11 cellular contexts compared by ENCODE assay signal in the genomic region with DNA sequence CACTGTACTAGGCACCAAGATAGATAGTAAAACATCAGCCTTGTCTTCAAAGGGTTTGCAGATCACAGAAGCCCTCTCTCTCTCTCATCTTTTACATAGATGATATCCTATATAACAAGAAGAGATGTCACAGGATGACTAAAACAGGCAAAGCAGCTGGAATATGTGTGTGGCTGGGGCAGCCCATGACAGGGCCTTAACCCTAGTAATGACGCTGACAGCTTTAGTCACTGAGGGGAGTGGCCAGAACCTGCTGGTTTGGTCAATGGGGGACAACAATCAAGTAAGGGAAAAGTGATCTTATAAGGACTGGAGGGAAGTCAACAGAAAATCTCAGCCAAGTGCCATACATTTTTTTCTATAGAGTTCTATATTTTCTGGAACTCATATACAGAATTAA. TPM values are rescaled to one million over a fixed set of nuclear protein-coding genes. Genes with fewer than 3 reads are reported as not detected.
DNase-seq lines count a peak whose midpoint lies in the region; ATAC-seq, FAIRE-seq and TF ChIP-seq lines count a peak whose summit lies in the region.
"Had no signal": no experiment of that assay in that cellular context is flagged by ENCODE, and none has a peak within 500 bp of the region (broad histone marks: within the 10 kb centered on the region; RNA-seq: fewer than 3 reads in every experiment).

No MANE protein-coding gene starts in this region.

- H3K36me3 ChIP-seq in CD8-positive, alpha-beta T cell (ENCODE audit: insufficient read depth, low read length), result no peaks in the 10 kb centered on the region
- H3K36me3 ChIP-seq in PC-3 (ENCODE audit: low read depth, low read length) (no peaks in the 10 kb centered on the region), GM12878 (ENCODE audit: control insufficient read depth in 2 of 2, insufficient read depth in 2 of 2, low read length in 1 of 2) (no peaks in the 10 kb centered on the region), skeletal muscle satellite cell (ENCODE audit: insufficient read depth, low read length) (no peaks in the 10 kb centered on the region), right lobe of liver (no peaks in the 10 kb centered on the region)

- no peaks in the 10 kb centered on the region for H3K27me3 Mint-ChIP-seq in CD8-positive, alpha-beta T cell (ENCODE audit: low read depth)

- H3K4me2 ChIP-seq in PC-3 (ENCODE audit: low read length) (peak overlapping the region; percentile 41; the same call in 1 of the 2 replicates), GM12878 (ENCODE audit: control insufficient read depth, insufficient read depth) (peak overlapping the region; percentile 52), skeletal muscle satellite cell (ENCODE audit: low read length) (peak overlapping the region; percentile 27)

- H3K9me2 ChIP-seq in PC-3 (replicated peaks; ENCODE audit: low read length), result no peaks in the 10 kb centered on the region

- CTCF ChIA-PET in CD8-positive, alpha-beta T cell (lab: Charles Lee), result interaction anchor here (0.8 to 5.8 kb wide), 10 partner anchors 13 to 400 kb away, joined by 3 to 86 read pairs (median 6); partner anchors contain the start of genes CD274, INSL6 and PLGRKT
- CTCF ChIA-PET in PC-3 (lab: Charles Lee), result no interaction called here
- CTCF ChIA-PET in GM12878 (lab: Yijun Ruan, JAX), result interaction anchor here (0.8 to 9.1 kb wide), 13 partner anchors 13 to 982 kb away, joined by 3 to 172 read pairs (median 5); partner anchors contain the start of genes CD274, PDCD1LG2, PLGRKT and RIC1

- H2AFZ ChIP-seq in PC-3 (ENCODE audit: low read length) (no peak overlapping the region), GM12878 (ENCODE audit: control insufficient read depth, low read depth, low read length) (no peak overlapping the region)

- no peaks in the 10 kb centered on the region for H3K9me3 Mint-ChIP-seq in CD8-positive, alpha-beta T cell
- H3K9me3 Mint-ChIP-seq: nephron had no signal

- WGBS in GM12878 (ENCODE audit: insufficient coverage, insufficient replicate concordance, low lambda C conversion rate, missing lambda C conversion rate), result 6% methylated on average over 1 of the region's 1 CpG
- 80% methylated on average over 1 of the region's 1 CpG for WGBS in right lobe of liver (ENCODE audit: insufficient coverage, low coverage, low lambda C conversion rate, missing lambda C conversion rate)

- no peak for TF ChIP-seq RAD21 in GM12878 (IDR thresholded peaks at IDR 0.05; ENCODE audit: insufficient read depth, low read depth, low read length)

- peak overlapping the region; percentile 24; the same call in 1 of the 2 replicates for H3K9ac ChIP-seq in PC-3 (ENCODE audit: low read length)
- H3K9ac ChIP-seq in GM12878 (ENCODE audit: control insufficient read depth, insufficient read depth, low read length), result peak overlapping the region; percentile 44
- H3K9ac ChIP-seq in skeletal muscle satellite cell (ENCODE audit: low read depth, low read length), result peak overlapping the region; percentile 67

- no peak overlapping the region for H3K4me3 ChIP-seq in CD8-positive, alpha-beta T cell (ENCODE audit: low read depth, low read length)
- no peak overlapping the region for H3K4me3 ChIP-seq in PC-3 (ENCODE audit: low read length)
- H3K4me3 ChIP-seq in GM12878, result no peak overlapping the region
- H3K4me3 ChIP-seq in skeletal muscle satellite cell (ENCODE audit: low read length), result no peak overlapping the region
- H3K4me3 ChIP-seq in right lobe of liver, result no peak overlapping the region

- no peak; a peak in 1 of 4 replicates for TF ChIP-seq EP300 in GM12878 (IDR thresholded peaks at IDR 0.05; ENCODE audit: borderline replicate concordance in 1 of 2, control insufficient read depth in 1 of 2, low read depth in 2 of 2, low read length in 2 of 2)

- RAD21 ChIA-PET in GM12878 (lab: Charles Lee; ENCODE audit: unreplicated experiment), result interaction anchor here (1.0 to 5.9 kb wide), 25 partner anchors 9 to 598 kb away, joined by 3 to 149 read pairs (median 5); partner anchors contain the start of genes CD274, PDCD1LG2 and PLGRKT

- no peaks in the 10 kb centered on the region for H3K27me3 ChIP-seq in CD8-positive, alpha-beta T cell (ENCODE audit: insufficient read depth, low read length)
- H3K27me3 ChIP-seq in PC-3 (ENCODE audit: low read length) (no peaks in the 10 kb centered on the region), GM12878 (replicated peaks in 1 of 2; ENCODE audit: control insufficient read depth in 2 of 2, insufficient read depth in 2 of 2, low read length in 1 of 2) (no peaks in the 10 kb centered on the region), skeletal muscle satellite cell (ENCODE audit: control insufficient read depth, insufficient read depth, low read length) (no peaks in the 10 kb centered on the region), right lobe of liver (no peaks in the 10 kb centered on the region)

- in situ Hi-C loops in GM12878 (cut with MboI), result no loop called here

- POLR2A ChIA-PET in CD8-positive, alpha-beta T cell (lab: Charles Lee), result interaction anchor here (0.9 to 3.4 kb wide), 6 partner anchors 29 to 149 kb away, joined by 3 to 21 read pairs (median 3); partner anchors contain the start of genes CD274 and PLGRKT
- POLR2A ChIA-PET in PC-3 (lab: Charles Lee; ENCODE audit: unreplicated experiment) (no interaction called here), GM12878 (lab: Charles Lee) (interaction anchor here (1.1 to 8.8 kb wide), 13 partner anchors 9 to 149 kb away, joined by 3 to 66 read pairs (median 5); partner anchors contain the start of genes CD274 and PLGRKT)

- H3K36me3 Mint-ChIP-seq in CD8-positive, alpha-beta T cell, result no peaks in the 10 kb centered on the region

- H3K4me1 Mint-ChIP-seq in CD8-positive, alpha-beta T cell (ENCODE audit: low read depth), result peaks cover 40% of the 10 kb centered on the region
- H3K4me1 Mint-ChIP-seq: nephron had no signal

- SMC1A ChIA-PET in GM12878 (lab: Charles Lee; ENCODE audit: uncharacterized antibody, unreplicated experiment), result interaction anchor here (0.7 to 10.6 kb wide), 24 partner anchors 9 to 825 kb away, joined by 3 to 389 read pairs (median 12); partner anchors contain the start of genes CD274, PDCD1LG2, PLGRKT and RCL1

- H3F3A ChIP-seq in PC-3 (ENCODE audit: low read length, unreplicated experiment), result no peaks in the 10 kb centered on the region

- no peak for TF ChIP-seq CTCF in CD8-positive, alpha-beta T cell (IDR thresholded peaks at IDR 0.05)
- no peak for TF ChIP-seq CTCF in PC-3 (conservative IDR thresholded peaks at IDR 0.05; ENCODE audit: low read depth, low read length)
- TF ChIP-seq CTCF in GM12878 (IDR thresholded peaks at IDR 0.05 in 2 of 3, conservative IDR thresholded peaks at IDR 0.05 in 1 of 3; ENCODE audit: control insufficient read depth in 2 of 3, extremely low read depth in 1 of 3, insufficient read depth in 1 of 3, low read depth in 3 of 3, low read length in 3 of 3), result no peak
- no peak for TF ChIP-seq CTCF in right lobe of liver (IDR thresholded peaks at IDR 0.05)

- TF ChIP-seq POLR2A in GM12878 (IDR thresholded peaks at IDR 0.05; ENCODE audit: low read depth, low read length) (no peak), right lobe of liver (IDR thresholded peaks at IDR 0.05) (no peak)

- H4K20me1 ChIP-seq in PC-3 (ENCODE audit: low read length), result no peaks in the 10 kb centered on the region
- H4K20me1 ChIP-seq in GM12878 (ENCODE audit: control insufficient read depth, insufficient read depth), result no peaks in the 10 kb centered on the region

- H3K9me3 ChIP-seq in CD8-positive, alpha-beta T cell (ENCODE audit: low read length), result no peaks in the 10 kb centered on the region
- H3K9me3 ChIP-seq in PC-3 (ENCODE audit: low read length), result no peaks in the 10 kb centered on the region
- H3K9me3 ChIP-seq in GM12878 (replicated peaks; ENCODE audit: control insufficient read depth, insufficient read depth, low read length), result no peaks in the 10 kb centered on the region; the same call in 2 of the 3 replicates
- no peaks in the 10 kb centered on the region for H3K9me3 ChIP-seq in skeletal muscle satellite cell (replicated peaks; ENCODE audit: low read length)
- no peaks in the 10 kb centered on the region for H3K9me3 ChIP-seq in right lobe of liver

- H3K79me2 ChIP-seq in PC-3 (ENCODE audit: low read length) (no peaks in the 10 kb centered on the region), GM12878 (ENCODE audit: control insufficient read depth, insufficient read depth, low read length) (peaks cover 7% of the 10 kb centered on the region)

- H3K27ac ChIP-seq in CD8-positive, alpha-beta T cell (ENCODE audit: low read depth, low read length), result peak overlapping the region; percentile 16
- peak overlapping the region; percentile 35; the same call in 1 of the 2 replicates for H3K27ac ChIP-seq in PC-3 (ENCODE audit: low read length)
- peak overlapping the region; percentile 89 for H3K27ac ChIP-seq in GM12878 (ENCODE audit: control insufficient read depth, insufficient read depth)
- H3K27ac ChIP-seq in right lobe of liver, result no peak overlapping the region

- no peak for ATAC-seq in CD8-positive, alpha-beta T cell
- 0 out of 2 replicates have a peak, but pooled peaks have one; percentile 41 for ATAC-seq in PC-3
- ATAC-seq in GM12878, result peak; percentile 34
- ATAC-seq in right lobe of liver, result no peak
- no peak for ATAC-seq in HG03135 (IDR thresholded peaks at IDR 0.05; ENCODE audit: unreplicated experiment)

- H3K27ac Mint-ChIP-seq in CD8-positive, alpha-beta T cell, result peak overlapping the region; percentile 87
- H3K27ac Mint-ChIP-seq: nephron had no signal

- BruUV-seq in PC-3 (replicated peaks; lab: Mats Ljungman, UMichigan) (no TSS peak), GM12878 (replicated peaks; lab: Mats Ljungman, UMichigan) (no TSS peak)

- FAIRE-seq in GM12878 (lab: Jason Lieb, UNC), result no peak
- FAIRE-seq: endometrium had no signal

- DNase-seq in CD8-positive, alpha-beta T cell, result no peak
- DNase-seq in PC-3, result peak; percentile 84
- no peak for DNase-seq in GM12878 (ENCODE audit: low read depth, low spot score)
- DNase-seq in right lobe of liver, result no peak
- DNase-seq in NK-92 treated with Interleukin-12 subunit alpha and Interleukin-12 subunit beta, amount 100 ng/mL, for 24 hours (lab: John Stamatoyannopoulos, UW), result no peak
- no peak for DNase-seq in occipital lobe (lab: John Stamatoyannopoulos, UW)
- DNase-seq: DND-41 had no signal

- H3K4me3 Mint-ChIP-seq in CD8-positive, alpha-beta T cell, result no peak overlapping the region
- H3K4me3 Mint-ChIP-seq: nephron had no signal

- peaks cover 31% of the 10 kb centered on the region for H3K4me1 ChIP-seq in CD8-positive, alpha-beta T cell (ENCODE audit: insufficient read depth, low read length)
- H3K4me1 ChIP-seq in PC-3 (ENCODE audit: insufficient read depth, low read length) (peaks cover 26% of the 10 kb centered on the region), GM12878 (ENCODE audit: control insufficient read depth, insufficient read depth, low read length) (peaks cover 60% of the 10 kb centered on the region), skeletal muscle satellite cell (ENCODE audit: control insufficient read depth, insufficient read depth, low read length) (peaks cover 32% of the 10 kb centered on the region), right lobe of liver (no peaks in the 10 kb centered on the region)

- intact Hi-C loops in CD8-positive, alpha-beta T cell (cut with DNase I, micrococcal nuclease), result no loop called here
- intact Hi-C loops in PC-3 (cut with micrococcal nuclease), result no loop called here
- intact Hi-C loops in GM12878 (cut with micrococcal nuclease; ENCODE audit: unreplicated experiment), result no loop called here
- intact Hi-C loops in right lobe of liver (cut with DNase I), result no loop called here

RNA-seq across cellular contexts. Expression of gene RIC1, which starts 41.9 kb away (rescaled TPM):
- 10 to 100 TPM; 17.0 to 17.4 TPM for total RNA-seq in CD8-positive, alpha-beta T cell
- total RNA-seq in PC-3 (2014; rRNA removed) (13.3 and 16.0 TPM in 2 replicates), GM12878 (2014; rRNA removed) (42.9 and 45.1 TPM in 2 replicates), GM12878 (2014; rRNA removed; fragmentation: Illumina TruSeq; extraction: Trizol) (38.0 and 43.0 TPM in 2 replicates), GM12878 (2021) (32.3 and 33.8 TPM in 2 replicates), right lobe of liver (10 to 100 TPM in 5 of 6 experiments, 1 to 10 TPM in 1; 9.7 to 18.4 (median 10.5) TPM), occipital lobe (33.4 TPM)
- 271 and 292 TPM in 2 replicates for total RNA-seq in GM12878 (2013; cell fraction: nucleolus; rRNA removed)
- polyA plus RNA-seq in GM12878 (2011; ENCODE audit: low read depth), result 14.7 TPM
- polyA plus RNA-seq in GM12878 (2011; rRNA removed) (59.8 and 70.1 TPM in 2 replicates), GM12878 (2014; fragmentation: Illumina TruSeq; extraction: Trizol) (34.6 and 36.9 TPM in 2 replicates), GM12878 (2014; fragmentation: Nextera tagmentation; extraction: Ambion mirVana) (1 to 10 TPM; 6.2 to 7.1 TPM), GM12878 (2014; rRNA removed) (28.0 and 32.8 TPM in 2 replicates), GM12878 (2016; fragmentation: Nextera tagmentation; extraction: Ambion mirVana) (10 to 100 TPM; 17.8 to 18.9 TPM)
- polyA plus RNA-seq in GM12878 (2011; cell fraction: cytosol; rRNA removed), result 41.9 and 45.6 TPM in 2 replicates
- polyA plus RNA-seq in GM12878 (2011; cell fraction: nucleus; rRNA removed), result 113 and 151 TPM in 2 replicates
- 17.9 and 22.3 TPM in 2 replicates for polyA plus RNA-seq in GM12878 (2012)
- 158 and 166 TPM in 2 replicates for polyA minus RNA-seq in GM12878 (2011; rRNA and poly(A)+ RNA removed)
- polyA minus RNA-seq in GM12878 (2011; cell fraction: cytosol; rRNA and poly(A)+ RNA removed), result 30.1 and 36.8 TPM in 2 replicates
- polyA minus RNA-seq in GM12878 (2011; cell fraction: nucleus; rRNA and poly(A)+ RNA removed), result 156 and 211 TPM in 2 replicates
- total RNA-seq in skeletal muscle satellite cell (2012; rRNA removed), result 24.7 and 26.1 TPM in 2 replicates

Comparison
In these comparisons a context has a peak if more than half of its experiments do, and no peak if none do; other contexts are left out.
1. ATAC-seq: peak in PC-3 (single experiment) and GM12878 (single experiment); none in CD8-positive, alpha-beta T cell (single experiment), right lobe of liver (0 of 4) and HG03135 (single experiment).
2. H3K27ac ChIP-seq: peak in CD8-positive, alpha-beta T cell (single experiment), PC-3 (single experiment) and GM12878 (single experiment); none in right lobe of liver (0 of 3).
3. Peak in every context shown above with its lines, with median percentiles within 50 percentile points of each other: H3K4me2 ChIP-seq and H3K9ac ChIP-seq.